In the genomic region with DNA sequence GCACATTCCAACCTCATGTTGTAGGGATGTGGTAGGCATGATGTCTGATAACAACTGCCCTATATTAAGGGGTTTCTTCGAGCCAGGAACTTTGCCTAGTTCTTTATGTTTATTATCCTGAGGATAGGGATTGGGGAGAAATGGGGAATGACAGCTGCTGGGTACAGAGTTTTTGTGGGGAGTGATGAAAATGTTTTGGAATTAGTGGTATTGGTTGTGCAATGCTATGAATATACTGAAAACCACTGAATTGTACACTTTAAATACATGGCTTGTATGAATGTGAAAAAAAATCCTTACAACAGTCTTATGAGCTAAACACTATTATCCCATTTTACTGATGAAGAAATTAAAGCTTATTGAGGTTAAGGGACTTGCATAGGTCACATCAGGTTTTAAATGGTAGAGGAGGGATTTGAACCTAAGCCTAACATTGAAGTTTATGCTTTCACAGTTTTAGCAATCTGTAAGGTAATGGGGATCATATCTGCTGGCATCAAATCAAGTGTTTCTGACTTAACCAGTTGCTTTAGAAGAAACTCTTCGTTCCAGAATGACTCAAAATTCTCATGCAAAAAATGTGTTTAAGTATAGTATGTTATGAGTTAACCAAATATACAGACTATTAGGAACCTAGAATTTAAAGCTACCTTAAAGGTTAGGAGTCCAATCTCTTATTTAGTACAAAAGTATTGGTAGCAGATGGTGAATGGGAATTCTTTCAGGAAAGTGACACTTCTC, we compare ENCODE assay signal across 13 cellular contexts.
DNase-seq lines count a peak whose midpoint lies in the region; ATAC-seq and TF ChIP-seq lines count a peak whose summit lies in the region.
"Had no signal": no experiment of that assay in that cellular context is flagged by ENCODE, and none has a peak within 500 bp of the region (broad histone marks: within the 10 kb centered on the region; RNA-seq: fewer than 3 reads in every experiment).

No MANE protein-coding gene starts in this region.

- no peaks in the 10 kb centered on the region for H3K9me3 Mint-ChIP-seq in activated T-helper 1 cell treated with anti-CD3 and anti-CD28 coated beads, Interleukin-12 subunit alpha, Interleukin-12 subunit beta, Interleukin-2, Interleukin-4 antibody, amounts not matched to agents 30 ng/mL and 10 ng/mL and 1 ng/mL, durations not matched to agents 14 hours and 24 hours and 36 hours
- no peaks in the 10 kb centered on the region for H3K9me3 Mint-ChIP-seq in CD14-positive monocyte
- H3K9me3 Mint-ChIP-seq: activated B cell treated with CpG ODN at 0.5 μM for 24 hours, GM23338 had no signal

- intact Hi-C loops in activated T-helper 1 cell treated with anti-CD3 and anti-CD28 coated beads, Interleukin-12 subunit alpha, Interleukin-12 subunit beta, Interleukin-2, Interleukin-4 antibody, amounts not matched to agents 30 ng/mL and 10 ng/mL and 1 ng/mL, durations not matched to agents 14 hours and 24 hours and 36 hours (cut with micrococcal nuclease), result no loop called here
- intact Hi-C loops in left cardiac atrium (cut with DNase I) (no loop called here), CD14-positive monocyte (cut with micrococcal nuclease) (no loop called here)

- DNase-seq in GM06990 (ENCODE audit: extremely low read depth, insufficient read length), result peak; percentile 16
- no peak for DNase-seq in activated T-helper 1 cell treated with anti-CD3 and anti-CD28 coated beads, Interleukin-12 subunit alpha, Interleukin-12 subunit beta, Interleukin-2, Interleukin-4 antibody, amounts not matched to agents 30 ng/mL and 10 ng/mL and 1 ng/mL, durations not matched to agents 14 hours and 24 hours and 36 hours (ENCODE audit: low spot score)
- no peak for DNase-seq in left cardiac atrium
- DNase-seq in CD14-positive monocyte (ENCODE audit: low spot score), result no peak
- DNase-seq: activated B cell treated with CpG ODN at 0.5 μM for 24 hours, amygdala, dermis blood vessel endothelial cell, uterus had no signal

- no peak overlapping the region for H3K4me3 Mint-ChIP-seq in activated T-helper 1 cell treated with anti-CD3 and anti-CD28 coated beads, Interleukin-12 subunit alpha, Interleukin-12 subunit beta, Interleukin-2, Interleukin-4 antibody, amounts not matched to agents 30 ng/mL and 10 ng/mL and 1 ng/mL, durations not matched to agents 14 hours and 24 hours and 36 hours
- H3K4me3 Mint-ChIP-seq in CD14-positive monocyte, result no peak overlapping the region
- H3K4me3 Mint-ChIP-seq: activated B cell treated with CpG ODN at 0.5 μM for 24 hours, GM23338 had no signal

- no peak for TF ChIP-seq CTCF in GM06990 (IDR thresholded peaks at IDR 0.05; ENCODE audit: insufficient read depth, low read length, poor library complexity, severe bottlenecking)
- TF ChIP-seq CTCF in CD14-positive monocyte (IDR thresholded peaks at IDR 0.05), result no peak

- H3K36me3 ChIP-seq in GM06990 (ENCODE audit: control insufficient read depth, insufficient read depth, low read length), result no peaks in the 10 kb centered on the region
- H3K36me3 ChIP-seq: uterus had no signal

- H3K27ac Mint-ChIP-seq in activated T-helper 1 cell treated with anti-CD3 and anti-CD28 coated beads, Interleukin-12 subunit alpha, Interleukin-12 subunit beta, Interleukin-2, Interleukin-4 antibody, amounts not matched to agents 30 ng/mL and 10 ng/mL and 1 ng/mL, durations not matched to agents 14 hours and 24 hours and 36 hours, result no peak overlapping the region
- no peak overlapping the region for H3K27ac Mint-ChIP-seq in CD14-positive monocyte
- H3K27ac Mint-ChIP-seq: activated B cell treated with CpG ODN at 0.5 μM for 24 hours, GM23338 had no signal

- no peaks in the 10 kb centered on the region for H3K27me3 ChIP-seq in GM06990 (replicated peaks; ENCODE audit: control insufficient read depth, insufficient read depth, low read length)
- H3K27me3 ChIP-seq: uterus had no signal

- H3K4me3 ChIP-seq in GM06990 (replicated peaks; ENCODE audit: low read depth, low read length), result no peak overlapping the region
- H3K4me3 ChIP-seq: GM23338, uterus had no signal

- ATAC-seq in GM19043 (IDR thresholded peaks at IDR 0.05; ENCODE audit: low read depth, unreplicated experiment) (peak; percentile 48), HG02852 (IDR thresholded peaks at IDR 0.05; ENCODE audit: unreplicated experiment) (peak; percentile 70), HG03558 (IDR thresholded peaks at IDR 0.05; ENCODE audit: extremely low read depth, unreplicated experiment) (peak; percentile 90), HG03139 (IDR thresholded peaks at IDR 0.05; ENCODE audit: unreplicated experiment) (no peak), left cardiac atrium (no peak)
- ATAC-seq: GM23338 had no signal

- H3K36me3 Mint-ChIP-seq in activated T-helper 1 cell treated with anti-CD3 and anti-CD28 coated beads, Interleukin-12 subunit alpha, Interleukin-12 subunit beta, Interleukin-2, Interleukin-4 antibody, amounts not matched to agents 30 ng/mL and 10 ng/mL and 1 ng/mL, durations not matched to agents 14 hours and 24 hours and 36 hours (ENCODE audit: low read depth), result no peaks in the 10 kb centered on the region
- H3K36me3 Mint-ChIP-seq in CD14-positive monocyte, result no peaks in the 10 kb centered on the region

- H3K4me1 Mint-ChIP-seq in activated T-helper 1 cell treated with anti-CD3 and anti-CD28 coated beads, Interleukin-12 subunit alpha, Interleukin-12 subunit beta, Interleukin-2, Interleukin-4 antibody, amounts not matched to agents 30 ng/mL and 10 ng/mL and 1 ng/mL, durations not matched to agents 14 hours and 24 hours and 36 hours (ENCODE audit: low read depth), result no peaks in the 10 kb centered on the region
- no peaks in the 10 kb centered on the region for H3K4me1 Mint-ChIP-seq in CD14-positive monocyte
- H3K4me1 Mint-ChIP-seq: activated B cell treated with CpG ODN at 0.5 μM for 24 hours had no signal

- peaks cover 9% of the 10 kb centered on the region for H3K27me3 Mint-ChIP-seq in activated T-helper 1 cell treated with anti-CD3 and anti-CD28 coated beads, Interleukin-12 subunit alpha, Interleukin-12 subunit beta, Interleukin-2, Interleukin-4 antibody, amounts not matched to agents 30 ng/mL and 10 ng/mL and 1 ng/mL, durations not matched to agents 14 hours and 24 hours and 36 hours (ENCODE audit: insufficient read depth)
- H3K27me3 Mint-ChIP-seq in CD14-positive monocyte (ENCODE audit: low read depth in 3 of 3), result peaks cover 0 to 2% (median 1%) of the 10 kb centered on the region in 3 donors

Comparison
In these comparisons a context has a peak if more than half of its experiments do, and no peak if none do; other contexts are left out.
1. ATAC-seq: peak in GM19043 (single experiment), HG02852 (single experiment) and HG03558 (single experiment); none in HG03139 (single experiment) and left cardiac atrium (0 of 2).